16 cellular contexts compared by ENCODE assay signal in genomic region chr9:98887918-98888510, GRCh38. TPM values are rescaled to one million over a fixed set of nuclear protein-coding genes. Genes with fewer than 3 reads are reported as not detected.
DNase-seq lines count a peak whose midpoint lies in the region; ATAC-seq and TF ChIP-seq lines count a peak whose summit lies in the region.
"Had no signal": no experiment of that assay in that cellular context is flagged by ENCODE, and none has a peak within 500 bp of the region (broad histone marks: within the 10 kb centered on the region; RNA-seq: fewer than 3 reads in every experiment).

No MANE protein-coding gene starts in this region.

- peaks cover 6% of the 10 kb centered on the region for H3F3A ChIP-seq in smooth muscle cell (ENCODE audit: low read depth)

- no peak for ATAC-seq in Right ventricle myocardium superior (ENCODE audit: poor library complexity)
- ATAC-seq: esophagus mucosa; mucosa of descending colon; stimulated activated effector memory CD8-positive, alpha-beta T cell treated with anti-CD3 and anti-CD28 coated beads, Interleukin-12 subunit alpha, Interleukin-12 subunit beta, amount 100 ng/mL, for 72 hours had no signal

- BruUV-seq in Calu3 (replicated peaks; lab: Mats Ljungman, UMichigan) = no TSS peak

- H3K9me3 Mint-ChIP-seq in Calu3 (ENCODE audit: low read depth, unreplicated experiment) = no peaks in the 10 kb centered on the region
- H3K9me3 Mint-ChIP-seq: activated CD4-positive, alpha-beta memory T cell treated with anti-CD3 and anti-CD28 coated beads, Interleukin-2, amount 10 ng/mL, durations not matched to agents 7 days and 5 days; H9; stimulated activated effector memory CD8-positive, alpha-beta T cell treated with anti-CD3 and anti-CD28 coated beads, Interleukin-12 subunit alpha, Interleukin-12 subunit beta, amount 100 ng/mL, for 72 hours had no signal

- no peaks in the 10 kb centered on the region for H3K27me3 ChIP-seq in cardiac muscle cell
- H3K27me3 ChIP-seq in brain microvascular endothelial cell (replicated peaks) = no peaks in the 10 kb centered on the region
- no peaks in the 10 kb centered on the region for H3K27me3 ChIP-seq in smooth muscle cell (ENCODE audit: low read depth)

- CTCF ChIA-PET in Calu3 (lab: Charles Lee) = no interaction called here

- H3K36me3 Mint-ChIP-seq in Calu3 (ENCODE audit: insufficient read depth, unreplicated experiment) = no peaks in the 10 kb centered on the region
- H3K36me3 Mint-ChIP-seq: stimulated activated effector memory CD8-positive, alpha-beta T cell treated with anti-CD3 and anti-CD28 coated beads, Interleukin-12 subunit alpha, Interleukin-12 subunit beta, amount 100 ng/mL, for 72 hours had no signal

- no peaks in the 10 kb centered on the region for H4K20me1 ChIP-seq in smooth muscle cell (ENCODE audit: low read depth)

- no peak overlapping the region for H3K27ac ChIP-seq in cardiac muscle cell
- no peak overlapping the region for H3K27ac ChIP-seq in brain microvascular endothelial cell
- H3K27ac ChIP-seq in smooth muscle cell (ENCODE audit: low read depth) = peak overlapping the region; percentile 53
- H3K27ac ChIP-seq: PC-9 had no signal

- H3K36me3 ChIP-seq in cardiac muscle cell (no peaks in the 10 kb centered on the region), brain microvascular endothelial cell (replicated peaks) (no peaks in the 10 kb centered on the region), smooth muscle cell (ENCODE audit: low read depth) (no peaks in the 10 kb centered on the region)

- WGBS in smooth muscle cell (ENCODE audit: low lambda C conversion rate) = 29% methylated on average over 6 of the region's 6 CpGs

- intact Hi-C loops in Right ventricle myocardium superior (cut with DNase I) = no loop called here
- intact Hi-C loops in Calu3 (cut with micrococcal nuclease; ENCODE audit: unreplicated experiment) = no loop called here

- H3K4me3 Mint-ChIP-seq in Calu3 (ENCODE audit: low read depth, unreplicated experiment) = no peak overlapping the region
- H3K4me3 Mint-ChIP-seq: activated CD4-positive, alpha-beta memory T cell treated with anti-CD3 and anti-CD28 coated beads, Interleukin-2, amount 10 ng/mL, durations not matched to agents 7 days and 5 days; activated naive CD4-positive, alpha-beta T cell treated with anti-CD3 and anti-CD28 coated beads for 36 hours; H9; stimulated activated effector memory CD8-positive, alpha-beta T cell treated with anti-CD3 and anti-CD28 coated beads, Interleukin-12 subunit alpha, Interleukin-12 subunit beta, amount 100 ng/mL, for 72 hours had no signal

- no peak overlapping the region for H3K4me3 ChIP-seq in cardiac muscle cell
- H3K4me3 ChIP-seq in brain microvascular endothelial cell (ENCODE audit: low read depth, low read length) = no peak overlapping the region
- H3K4me3 ChIP-seq in smooth muscle cell = no peak overlapping the region
- H3K4me3 ChIP-seq: mucosa of descending colon, PC-9 had no signal

- peak overlapping the region; percentile 7 for H3K4me2 ChIP-seq in smooth muscle cell
- H3K4me2 ChIP-seq: PC-9 had no signal

- H3K9me3 ChIP-seq in cardiac muscle cell (ENCODE audit: low read depth) = no peaks in the 10 kb centered on the region
- no peaks in the 10 kb centered on the region for H3K9me3 ChIP-seq in smooth muscle cell (replicated peaks; ENCODE audit: low read depth)
- H3K9me3 ChIP-seq: mucosa of descending colon had no signal

- H2AFZ ChIP-seq in smooth muscle cell (ENCODE audit: low read depth) = no peak overlapping the region
- H2AFZ ChIP-seq: PC-9 had no signal

- peaks cover 14% of the 10 kb centered on the region for H3K4me1 ChIP-seq in cardiac muscle cell (ENCODE audit: low read depth)
- peaks cover 24% of the 10 kb centered on the region for H3K4me1 ChIP-seq in smooth muscle cell (ENCODE audit: low read depth)

- no peak overlapping the region for H3K27ac Mint-ChIP-seq in Calu3 (ENCODE audit: unreplicated experiment)
- H3K27ac Mint-ChIP-seq: activated CD4-positive, alpha-beta memory T cell treated with anti-CD3 and anti-CD28 coated beads, Interleukin-2, amount 10 ng/mL, durations not matched to agents 7 days and 5 days; activated naive CD4-positive, alpha-beta T cell treated with anti-CD3 and anti-CD28 coated beads for 36 hours; H9; stimulated activated effector memory CD8-positive, alpha-beta T cell treated with anti-CD3 and anti-CD28 coated beads, Interleukin-12 subunit alpha, Interleukin-12 subunit beta, amount 100 ng/mL, for 72 hours had no signal

- no peak overlapping the region for H3K9ac ChIP-seq in smooth muscle cell (ENCODE audit: low read depth)

- in situ Hi-C loops in brain microvascular endothelial cell (cut with HindIII; ENCODE audit: low pct_ligation_motif_present, low sequenced_read_pairs) = no loop called here

- no peaks in the 10 kb centered on the region for H3K79me2 ChIP-seq in smooth muscle cell (ENCODE audit: low read depth)

- peak; percentile 36 to 55 for DNase-seq in cardiac muscle cell (ENCODE audit: low read depth in 1 of 2, low spot score in 1 of 2)
- no peak for DNase-seq in Right ventricle myocardium superior
- peak; percentile 38 to 69 for DNase-seq in NCI-H524 (lab: John Stamatoyannopoulos, UW)
- peak; percentile 56 for DNase-seq in brain microvascular endothelial cell
- DNase-seq in smooth muscle cell (lab: John Stamatoyannopoulos, UW; ENCODE audit: unreplicated experiment) = no peak
- DNase-seq in NCI-H187 (lab: John Stamatoyannopoulos, UW) = no peak
- DNase-seq in Calu3 = no peak
- no peak for DNase-seq in midbrain (lab: John Stamatoyannopoulos, UW)
- DNase-seq: activated CD4-positive, alpha-beta memory T cell treated with anti-CD3 and anti-CD28 coated beads, Interleukin-2, amount 10 ng/mL, durations not matched to agents 7 days and 5 days; activated naive CD4-positive, alpha-beta T cell treated with anti-CD3 and anti-CD28 coated beads for 36 hours; H9; mucosa of descending colon; PC-9 had no signal

- H3K4me1 Mint-ChIP-seq in Calu3 (ENCODE audit: low read depth, unreplicated experiment) = no peaks in the 10 kb centered on the region
- H3K4me1 Mint-ChIP-seq: activated CD4-positive, alpha-beta memory T cell treated with anti-CD3 and anti-CD28 coated beads, Interleukin-2, amount 10 ng/mL, durations not matched to agents 7 days and 5 days; H9; stimulated activated effector memory CD8-positive, alpha-beta T cell treated with anti-CD3 and anti-CD28 coated beads, Interleukin-12 subunit alpha, Interleukin-12 subunit beta, amount 100 ng/mL, for 72 hours had no signal

- peaks cover 57% of the 10 kb centered on the region for H3K27me3 Mint-ChIP-seq in Calu3 (ENCODE audit: unreplicated experiment)

- no peak for TF ChIP-seq CTCF in cardiac muscle cell (IDR thresholded peaks at IDR 0.05; ENCODE audit: low read depth, low read length)
- no peak for TF ChIP-seq CTCF in brain microvascular endothelial cell (IDR thresholded peaks at IDR 0.05; ENCODE audit: low read depth, low read length, missing control alignments)
- no peak for TF ChIP-seq CTCF in smooth muscle cell (IDR thresholded peaks at IDR 0.05; ENCODE audit: borderline replicate concordance, insufficient read depth, poor library complexity, severe bottlenecking)
- TF ChIP-seq CTCF in Calu3 (IDR thresholded peaks at IDR 0.05; ENCODE audit: unreplicated experiment) = no peak

RNA-seq across cellular contexts. Expression of gene COL15A1, which starts 55.7 kb away (rescaled TPM):
- total RNA-seq in cardiac muscle cell = 0.39 and 0.74 TPM in 2 replicates
- 0.99 and 1.3 TPM in 2 replicates for polyA plus RNA-seq in cardiac muscle cell
- 55.9 TPM for total RNA-seq in Right ventricle myocardium superior
- 222 and 313 TPM in 2 replicates for total RNA-seq in smooth muscle cell
- 167 and 293 TPM in 2 replicates for polyA plus RNA-seq in smooth muscle cell
- total RNA-seq in Calu3 (2022) = not detected in 2 replicates
- total RNA-seq: G401, H9, PC-9 had no signal

Comparison
In these comparisons a context has a peak if more than half of its experiments do, and no peak if none do; other contexts are left out.
1. DNase-seq: peak in cardiac muscle cell (2 of 2), NCI-H524 (2 of 2) and brain microvascular endothelial cell (single experiment); none in Right ventricle myocardium superior (single experiment), smooth muscle cell (single experiment), NCI-H187 (0 of 2), Calu3 (single experiment) and midbrain (single experiment).
2. RNA of gene COL15A1, which starts 55.7 kb away (total RNA-seq): 222 to 313 TPM in smooth muscle cell and 55.9 TPM in Right ventricle myocardium superior (single experiment); 0.39 to 0.74 TPM in cardiac muscle cell and not detected in Calu3; every median in the first group is over 10 times any median in the second.